ENCODE assay signal across 1 cellular context in genomic region chr11:65711785-65712632, GRCh38.
TF ChIP-seq lines count a peak whose summit lies in the region.

Gene KAT5 (plus strand): TSS chr11:65712252. CDS start chr11:65712268, 16 bp downstream.

TF ChIP-seq in K562, 482 proteins besides CTCF, POLR2A, EP300 and RAD21 (continued from another document):
- TF ChIP-seq CLOCK (CRISPR knock-in tag; IDR thresholded peaks at IDR 0.05; ENCODE audit: borderline replicate concordance) (peak; percentile 99), USF1 (CRISPR knock-in tag; IDR thresholded peaks at IDR 0.05) (peak; percentile 100), PRPF4 (IDR thresholded peaks at IDR 0.05; ENCODE audit: insufficient read depth, low read depth, low read length, poor library complexity, severe bottlenecking) (peak; percentile 40), TAL1 (IDR thresholded peaks at IDR 0.05) (no peak; the same call in 1 of the 2 replicates), SMARCB1 (IDR thresholded peaks at IDR 0.05; ENCODE audit: insufficient read length, low read depth) (no peak), ETV6 (IDR thresholded peaks at IDR 0.05; ENCODE audit: borderline replicate concordance in 1 of 2, low read depth in 2 of 2, low read length in 1 of 2) (no peak), ETV6 (CRISPR knock-in tag; IDR thresholded peaks at IDR 0.05; ENCODE audit: borderline replicate concordance) (peak; percentile 62; the same call in 1 of the 2 replicates), NELFE (IDR thresholded peaks at IDR 0.05; ENCODE audit: insufficient read depth, insufficient read length) (no peak), FOSL1 (tag; conservative IDR thresholded peaks at IDR 0.05) (peak; percentile 66), RBFOX2 (IDR thresholded peaks at IDR 0.05; ENCODE audit: low read depth, low read length) (peak; percentile 86), RFX1 (IDR thresholded peaks at IDR 0.05) (no peak; the same call in 1 of the 2 replicates), ZNF589 (CRISPR knock-in tag; IDR thresholded peaks at IDR 0.05; ENCODE audit: low read depth) (peak; percentile 84; the same call in 1 of the 2 replicates), FOXP1 (CRISPR knock-in tag; IDR thresholded peaks at IDR 0.05) (peak; percentile 69; the same call in 1 of the 2 replicates), GTF2F1 (IDR thresholded peaks at IDR 0.05; ENCODE audit: low read depth, low read length) (0 out of 2 replicates have a peak, but pooled peaks have one; percentile 38), PHB2 (IDR thresholded peaks at IDR 0.05; ENCODE audit: low read depth) (no peak), MLLT1 (IDR thresholded peaks at IDR 0.05) (0 out of 4 replicates have a peak, but pooled peaks of 1 of the 2 experiments have one; percentile 65), FOXK1 (CRISPR knock-in tag; IDR thresholded peaks at IDR 0.05; ENCODE audit: borderline replicate concordance) (peak; percentile 81; the same call in 1 of the 2 replicates), ZFPM2 (CRISPR knock-in tag; IDR thresholded peaks at IDR 0.05) (no peak), FOXK2 (conservative IDR thresholded peaks at IDR 0.05 in 1 of 2, IDR thresholded peaks at IDR 0.05 in 1 of 2; ENCODE audit: low read depth in 2 of 2) (peak; percentile 92 to 98), BHLHE40 (IDR thresholded peaks at IDR 0.05; ENCODE audit: low read length) (peak; percentile 100), E2F3 (CRISPR knock-in tag; IDR thresholded peaks at IDR 0.05) (peak; percentile 91)
